9 cellular contexts compared by ENCODE assay signal in the genomic region with DNA sequence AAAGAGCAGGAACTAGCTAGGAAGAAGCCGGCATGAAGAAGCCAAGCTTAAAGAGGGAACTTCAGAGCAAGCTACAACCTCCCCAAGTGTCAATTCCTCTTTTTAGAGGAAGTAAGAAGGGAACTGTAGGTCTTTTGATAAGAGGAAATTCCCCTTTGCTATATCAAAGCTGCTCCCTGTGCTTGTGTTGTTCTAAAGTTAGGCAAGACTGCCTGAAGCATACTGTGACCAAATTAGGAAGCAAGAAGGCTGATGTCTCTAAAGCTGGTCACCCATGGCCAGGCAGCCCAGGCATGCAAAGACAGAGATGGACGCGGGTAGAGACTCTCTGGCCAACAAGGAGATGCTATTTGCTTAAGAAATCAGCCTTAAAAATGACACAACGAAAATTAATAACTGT.
DNase-seq lines count a peak whose midpoint lies in the region; ATAC-seq and TF ChIP-seq lines count a peak whose summit lies in the region.
"Had no signal": no experiment of that assay in that cellular context is flagged by ENCODE, and none has a peak within 500 bp of the region (broad histone marks: within the 10 kb centered on the region; RNA-seq: fewer than 3 reads in every experiment).

No MANE protein-coding gene starts in this region.

- H3K79me1 ChIP-seq in mesendoderm (ENCODE audit: low read length): no peaks in the 10 kb centered on the region

- H4K8ac ChIP-seq in mesendoderm (ENCODE audit: low read depth, low read length): no peak overlapping the region

- H2BK5ac ChIP-seq in mesendoderm (ENCODE audit: low read length): no peak overlapping the region

- peak; percentile 64 for DNase-seq in activated CD4-positive, alpha-beta T cell treated with anti-CD3 and anti-CD28 coated beads, Interleukin-2, amount 10 ng/mL, durations not matched to agents 24 days and 14 days
- no peak for DNase-seq in activated CD4-positive, alpha-beta T cell treated with anti-CD3 and anti-CD28 coated beads for 48 hours
- no peak for DNase-seq in RWPE2 (ENCODE audit: low spot score)
- no peak for DNase-seq in epithelial cell of prostate (ENCODE audit: low read depth, low spot score)
- DNase-seq in neural crest cell (ENCODE audit: low read depth, low spot score): no peak
- DNase-seq in activated CD8-positive, alpha-beta memory T cell treated with anti-CD3 and anti-CD28 coated beads, Interleukin-2, amount 10 ng/mL, durations not matched to agents 7 days and 5 days: no peak
- DNase-seq in mesendoderm: no peak

- no peaks in the 10 kb centered on the region for H3K9me3 ChIP-seq in RWPE2 (ENCODE audit: severe bottlenecking)

- H3K4me2 ChIP-seq in mesendoderm (ENCODE audit: low read length): no peak overlapping the region

- peak overlapping the region; percentile 93 for H3K27ac ChIP-seq in RWPE2 (ENCODE audit: poor library complexity, severe bottlenecking)
- peak overlapping the region; percentile 98 for H3K27ac ChIP-seq in epithelial cell of prostate
- no peak overlapping the region for H3K27ac ChIP-seq in mesendoderm (ENCODE audit: low read depth, low read length)
- H3K27ac ChIP-seq: C4-2B had no signal

- H3K79me2 ChIP-seq in mesendoderm (ENCODE audit: control insufficient read depth, insufficient read depth, low read length): no peaks in the 10 kb centered on the region

- H3K56ac ChIP-seq in mesendoderm (ENCODE audit: low read length): no peak overlapping the region

- H3K4me1 Mint-ChIP-seq in activated CD4-positive, alpha-beta T cell treated with anti-CD3 and anti-CD28 coated beads, Interleukin-2, amount 10 ng/mL, durations not matched to agents 24 days and 14 days: peaks cover 76% of the 10 kb centered on the region
- peaks cover 79% of the 10 kb centered on the region for H3K4me1 Mint-ChIP-seq in neural crest cell
- H3K4me1 Mint-ChIP-seq in activated CD8-positive, alpha-beta memory T cell treated with anti-CD3 and anti-CD28 coated beads, Interleukin-2, amount 10 ng/mL, durations not matched to agents 7 days and 5 days: peaks cover 59% of the 10 kb centered on the region

- H3K36me3 ChIP-seq in RWPE2 (ENCODE audit: low read depth) (peaks cover 6% of the 10 kb centered on the region; the same call in 1 of the 2 replicates), mesendoderm (ENCODE audit: control insufficient read depth, insufficient read depth, low read length) (no peaks in the 10 kb centered on the region)

- peaks cover 39% of the 10 kb centered on the region for H3K4me1 ChIP-seq in RWPE2 (ENCODE audit: insufficient read depth, poor library complexity, severe bottlenecking)
- no peaks in the 10 kb centered on the region for H3K4me1 ChIP-seq in mesendoderm (ENCODE audit: control insufficient read depth, low read depth, low read length)

- CTCF ChIA-PET in activated CD8-positive, alpha-beta memory T cell treated with anti-CD3 and anti-CD28 coated beads, Interleukin-2, amount 10 ng/mL, durations not matched to agents 7 days and 5 days (lab: Charles Lee): interaction anchor here (0.7 to 2.7 kb wide), 10 partner anchors 8 to 135 kb away, joined by 3 to 11 read pairs (median 3); no protein-coding TSS in a partner anchor

- TF ChIP-seq CTCF in RWPE2 (IDR thresholded peaks at IDR 0.05; ENCODE audit: poor library complexity, severe bottlenecking) (no peak), neural crest cell (conservative IDR thresholded peaks at IDR 0.05) (no peak)

- peaks cover 8% of the 10 kb centered on the region for H3K27me3 Mint-ChIP-seq in activated CD4-positive, alpha-beta T cell treated with anti-CD3 and anti-CD28 coated beads, Interleukin-2, amount 10 ng/mL, durations not matched to agents 24 days and 14 days
- H3K27me3 Mint-ChIP-seq in neural crest cell (ENCODE audit: low read depth): no peaks in the 10 kb centered on the region
- H3K27me3 Mint-ChIP-seq in activated CD8-positive, alpha-beta memory T cell treated with anti-CD3 and anti-CD28 coated beads, Interleukin-2, amount 10 ng/mL, durations not matched to agents 7 days and 5 days: peaks cover 21% of the 10 kb centered on the region

- peaks cover 42% of the 10 kb centered on the region for H3K36me3 Mint-ChIP-seq in activated CD4-positive, alpha-beta T cell treated with anti-CD3 and anti-CD28 coated beads, Interleukin-2, amount 10 ng/mL, durations not matched to agents 24 days and 14 days (ENCODE audit: low read depth)
- peaks cover 2% of the 10 kb centered on the region for H3K36me3 Mint-ChIP-seq in neural crest cell (ENCODE audit: low read depth)
- peaks cover 35% of the 10 kb centered on the region for H3K36me3 Mint-ChIP-seq in activated CD8-positive, alpha-beta memory T cell treated with anti-CD3 and anti-CD28 coated beads, Interleukin-2, amount 10 ng/mL, durations not matched to agents 7 days and 5 days

- H2BK15ac ChIP-seq in mesendoderm (replicated peaks; ENCODE audit: low read depth): no peak overlapping the region

- no peaks in the 10 kb centered on the region for H3K9me3 Mint-ChIP-seq in activated CD4-positive, alpha-beta T cell treated with anti-CD3 and anti-CD28 coated beads, Interleukin-2, amount 10 ng/mL, durations not matched to agents 24 days and 14 days
- H3K9me3 Mint-ChIP-seq in neural crest cell: no peaks in the 10 kb centered on the region
- no peaks in the 10 kb centered on the region for H3K9me3 Mint-ChIP-seq in activated CD8-positive, alpha-beta memory T cell treated with anti-CD3 and anti-CD28 coated beads, Interleukin-2, amount 10 ng/mL, durations not matched to agents 7 days and 5 days (ENCODE audit: low read depth)

- no peak overlapping the region for H2AK5ac ChIP-seq in mesendoderm (ENCODE audit: low read length)

- no peaks in the 10 kb centered on the region for H3K27me3 ChIP-seq in RWPE2 (ENCODE audit: insufficient read depth, poor library complexity, severe bottlenecking)
- H3K27me3 ChIP-seq in mesendoderm (ENCODE audit: insufficient read depth, low read length, poor library complexity): no peaks in the 10 kb centered on the region

- no CpG with 5 or more reads among the region's 4 CpGs for WGBS in mesendoderm (ENCODE audit: extremely low coverage, insufficient coverage, low lambda C conversion rate)

- ATAC-seq in HG02852 (IDR thresholded peaks at IDR 0.05; ENCODE audit: unreplicated experiment) (peak; percentile 58), RWPE2 (ENCODE audit: low read depth) (peak; percentile 33)
- ATAC-seq in activated CD8-positive, alpha-beta memory T cell treated with anti-CD3 and anti-CD28 coated beads, Interleukin-2, amount 10 ng/mL, durations not matched to agents 7 days and 5 days: no peak

- no peak overlapping the region for H3K9ac ChIP-seq in mesendoderm (ENCODE audit: low read length)

- H3K27ac Mint-ChIP-seq in activated CD4-positive, alpha-beta T cell treated with anti-CD3 and anti-CD28 coated beads, Interleukin-2, amount 10 ng/mL, durations not matched to agents 24 days and 14 days: peak overlapping the region; percentile 95
- H3K27ac Mint-ChIP-seq in neural crest cell (ENCODE audit: unreplicated experiment): peak overlapping the region; percentile 15
- H3K27ac Mint-ChIP-seq in activated CD8-positive, alpha-beta memory T cell treated with anti-CD3 and anti-CD28 coated beads, Interleukin-2, amount 10 ng/mL, durations not matched to agents 7 days and 5 days: no peak overlapping the region

- no peak overlapping the region for H4K5ac ChIP-seq in mesendoderm (ENCODE audit: low read length)

- no peak overlapping the region for H3K23ac ChIP-seq in mesendoderm (ENCODE audit: low read length)

- intact Hi-C loops in activated CD4-positive, alpha-beta T cell treated with anti-CD3 and anti-CD28 coated beads, Interleukin-2, amount 10 ng/mL, durations not matched to agents 24 days and 14 days (cut with micrococcal nuclease): loop anchor here (10.0 kb wide), 2 partner anchors 299 to 1491 kb away; a partner anchor contains a TSS

- H3K4me3 ChIP-seq in RWPE2 (ENCODE audit: severe bottlenecking) (no peak overlapping the region), mesendoderm (ENCODE audit: low read length) (no peak overlapping the region)

- H3K4ac ChIP-seq in mesendoderm (ENCODE audit: low read depth, low read length): no peak overlapping the region

- no peak overlapping the region for H3K18ac ChIP-seq in mesendoderm (ENCODE audit: low read length)

- no peak overlapping the region for H2BK120ac ChIP-seq in mesendoderm (ENCODE audit: low read depth, low read length)

- peak overlapping the region; percentile 89 for H3K4me3 Mint-ChIP-seq in activated CD4-positive, alpha-beta T cell treated with anti-CD3 and anti-CD28 coated beads, Interleukin-2, amount 10 ng/mL, durations not matched to agents 24 days and 14 days
- H3K4me3 Mint-ChIP-seq in neural crest cell: peak overlapping the region; percentile 33
- H3K4me3 Mint-ChIP-seq in activated CD8-positive, alpha-beta memory T cell treated with anti-CD3 and anti-CD28 coated beads, Interleukin-2, amount 10 ng/mL, durations not matched to agents 7 days and 5 days: no peak overlapping the region
